In the genomic region with DNA sequence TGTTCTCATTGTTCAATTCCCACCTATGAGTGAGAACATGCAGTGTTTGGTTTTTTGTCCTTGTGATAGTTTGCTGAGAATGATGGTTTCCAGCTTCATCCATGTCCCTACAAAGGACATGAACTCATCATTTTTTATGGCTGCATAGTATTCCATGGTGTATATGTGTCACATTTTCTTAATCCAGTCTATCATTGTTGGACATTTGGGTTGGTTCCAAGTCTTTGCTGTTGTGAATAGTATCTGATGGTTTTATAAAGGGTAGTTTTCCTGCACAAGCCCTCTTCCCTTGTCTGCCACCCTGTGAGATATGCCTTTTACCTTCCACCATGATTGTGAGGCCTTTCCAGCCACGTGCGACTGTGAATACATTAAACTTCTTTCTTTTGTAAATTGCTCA, we compare ENCODE assay signal across 7 cellular contexts. TPM values are rescaled to one million over a fixed set of nuclear protein-coding genes. Genes with fewer than 3 reads are reported as not detected.
DNase-seq lines count a peak whose midpoint lies in the region; ATAC-seq, FAIRE-seq and TF ChIP-seq lines count a peak whose summit lies in the region.
"Not testable (repeated sequence)": the region's sequence is repeated elsewhere in the genome, so short reads cannot be mapped to it uniquely, and the experiment has no call there.
"Had no signal": no experiment of that assay in that cellular context is flagged by ENCODE, and none has a peak within 500 bp of the region (broad histone marks: within the 10 kb centered on the region; RNA-seq: fewer than 3 reads in every experiment).

No MANE protein-coding gene starts in this region.

- not testable (repeated sequence) for H3K9me3 ChIP-seq in HEK293 (ENCODE audit: control insufficient read depth, insufficient read depth, low read depth, low read length); K562 (replicated peaks; ENCODE audit: control insufficient read depth, insufficient read depth, low read depth, low read length)

- not testable (repeated sequence) for H3K9ac ChIP-seq in K562 (ENCODE audit: insufficient read depth in 1 of 2, low read depth in 2 of 2, low read length in 2 of 2)

- H3K4me3 ChIP-seq in HEK293 (ENCODE audit: low read depth, low read length); K562: not testable (repeated sequence)

- WGBS in K562 (ENCODE audit: insufficient coverage, low coverage, missing lambda C conversion rate), result 96% methylated on average over 2 of the region's 2 CpGs

- not testable (repeated sequence) for H3K27ac ChIP-seq in HEK293 (ENCODE audit: extremely low read depth, low read depth, low read length); K562 (ENCODE audit: extremely low read depth, low read depth, low read length)

- H2AFZ ChIP-seq in K562 (ENCODE audit: low read depth, low read length), result not testable (repeated sequence)

- not testable (repeated sequence) for H3K4me2 ChIP-seq in K562 (ENCODE audit: insufficient read depth, low read length)

- TF ChIP-seq RAD21 in K562 (CRISPR knock-in tag; conservative IDR thresholded peaks at IDR 0.05 in 1 of 2, IDR thresholded peaks at IDR 0.05 in 1 of 2), result not testable (repeated sequence)

- in situ Hi-C loops in K562 (cut with MboI), result not testable (repeated sequence)

- not testable (repeated sequence) for FAIRE-seq in K562 (lab: Jason Lieb, UNC)

- POLR2A ChIA-PET in HEK293 (lab: Yijun Ruan, JAX); K562 (lab: Yijun Ruan, JAX): not testable (repeated sequence)

- H3K4me1 ChIP-seq in HEK293 (ENCODE audit: control insufficient read depth, insufficient read depth, low read length), result not testable (repeated sequence)
- H3K4me1 ChIP-seq in K562 (replicated peaks in 1 of 2; ENCODE audit: control insufficient read depth in 2 of 2, insufficient read depth in 2 of 2, low read length in 2 of 2), result peaks cover 10 to 37% of the 10 kb centered on the region in 2 experiments; a peak in 4 of 5 replicates

- intact Hi-C loops in K562 (cut with micrococcal nuclease), result not testable (repeated sequence)

- not testable (repeated sequence) for BruUV-seq in K562 (replicated peaks; lab: Mats Ljungman, UMichigan)

- not testable (repeated sequence) for H3K79me2 ChIP-seq in K562 (ENCODE audit: control insufficient read depth, insufficient read depth, low read length)

- TF ChIP-seq POLR2A in K562 (conservative IDR thresholded peaks at IDR 0.05), result not testable (repeated sequence)

- not testable (repeated sequence) for H3K36me3 ChIP-seq in HEK293 (ENCODE audit: control insufficient read depth in 2 of 2, insufficient read depth in 1 of 2, low read length in 2 of 2); K562 (ENCODE audit: control insufficient read depth, insufficient read depth, low read length)

- H3K27me3 ChIP-seq in K562 (ENCODE audit: control insufficient read depth in 2 of 2, insufficient read depth in 2 of 2, low read length in 2 of 2), result not testable (repeated sequence)

- not testable (repeated sequence) for TF ChIP-seq EP300 in K562 (IDR thresholded peaks at IDR 0.05; ENCODE audit: low read length)

- CTCF ChIA-PET in HEK293 (lab: Yijun Ruan, JAX); K562 (lab: Yijun Ruan, JAX; ENCODE audit: low intra/inter-chr PET ratio): not testable (repeated sequence)

- TF ChIP-seq CTCF in HEK293 (tag by site-specific recombination; IDR thresholded peaks at IDR 0.05); K562 (IDR thresholded peaks at IDR 0.05 in 2 of 3, conservative IDR thresholded peaks at IDR 0.05 in 1 of 3; ENCODE audit: insufficient read depth in 2 of 3, low read depth in 1 of 3, low read length in 3 of 3): not testable (repeated sequence)

- not testable (repeated sequence) for H4K20me1 ChIP-seq in K562 (replicated peaks; ENCODE audit: control insufficient read depth, insufficient read depth, low read length)

- H3K9me1 ChIP-seq in K562 (ENCODE audit: control insufficient read depth, insufficient read depth, low read length), result not testable (repeated sequence)

- not testable (repeated sequence) for DNase-seq in K562 (ENCODE audit: extremely low read depth in 1 of 4, low spot score in 3 of 4)

- ATAC-seq in K562, result not testable (repeated sequence)

TF ChIP-seq in HEK293, 187 proteins besides CTCF, POLR2A, EP300 and RAD21:
- TF ChIP-seq ZNF146 (tag by site-specific recombination; IDR thresholded peaks at IDR 0.05), result peak; percentile 85
- TF ChIP-seq, protein P1, sequence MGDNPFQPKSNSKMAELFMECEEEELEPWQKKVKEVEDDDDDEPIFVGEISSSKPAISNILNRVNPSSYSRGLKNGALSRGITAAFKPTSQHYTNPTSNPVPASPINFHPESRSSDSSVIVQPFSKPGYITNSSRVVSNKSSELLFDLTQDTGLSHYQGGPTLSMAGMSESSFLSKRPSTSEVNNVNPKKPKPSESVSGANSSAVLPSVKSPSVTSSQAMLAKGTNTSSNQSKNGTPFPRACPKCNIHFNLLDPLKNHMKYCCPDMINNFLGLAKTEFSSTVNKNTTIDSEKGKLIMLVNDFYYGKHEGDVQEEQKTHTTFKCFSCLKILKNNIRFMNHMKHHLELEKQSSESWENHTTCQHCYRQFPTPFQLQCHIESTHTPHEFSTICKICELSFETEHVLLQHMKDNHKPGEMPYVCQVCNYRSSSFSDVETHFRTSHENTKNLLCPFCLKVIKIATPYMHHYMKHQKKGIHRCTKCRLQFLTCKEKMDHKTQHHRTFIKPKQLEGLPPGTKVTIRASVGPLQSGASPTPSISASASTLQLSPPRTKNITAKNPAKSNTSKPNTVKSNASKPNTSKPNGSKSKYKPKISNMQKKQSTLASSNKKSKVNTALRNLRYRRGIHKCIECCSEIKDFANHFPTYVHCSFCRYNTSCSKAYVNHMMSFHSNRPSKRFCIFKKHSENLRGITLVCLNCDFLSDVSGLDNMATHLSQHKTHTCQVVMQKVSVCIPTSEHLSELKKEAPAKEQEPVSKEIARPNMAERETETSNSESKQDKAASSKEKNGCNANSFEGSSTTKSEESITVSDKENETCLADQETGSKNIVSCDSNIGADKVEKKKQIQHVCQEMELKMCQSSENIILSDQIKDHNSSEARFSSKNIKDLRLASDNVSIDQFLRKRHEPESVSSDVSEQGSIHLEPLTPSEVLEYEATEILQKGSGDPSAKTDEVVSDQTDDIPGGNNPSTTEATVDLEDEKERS (tag by site-specific recombination; IDR thresholded peaks at IDR 0.05), result 0 out of 2 replicates have a peak, but pooled peaks have one; percentile 14
- TF ChIP-seq, protein P2, sequence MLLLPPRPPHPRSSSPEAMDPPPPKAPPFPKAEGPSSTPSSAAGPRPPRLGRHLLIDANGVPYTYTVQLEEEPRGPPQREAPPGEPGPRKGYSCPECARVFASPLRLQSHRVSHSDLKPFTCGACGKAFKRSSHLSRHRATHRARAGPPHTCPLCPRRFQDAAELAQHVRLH (tag by site-specific recombination; IDR thresholded peaks at IDR 0.05), result 0 out of 2 replicates have a peak, but pooled peaks have one; percentile 39

TF ChIP-seq in K562, 482 proteins besides CTCF, POLR2A, EP300 and RAD21:
- TF ChIP-seq PHF20 (IDR thresholded peaks at IDR 0.05; ENCODE audit: partially characterized antibody) (peak; percentile 37), SMARCA5 (IDR thresholded peaks at IDR 0.05) (0 out of 2 replicates have a peak, but pooled peaks have one; percentile 34), KDM1A (IDR thresholded peaks at IDR 0.05) (peak; percentile 29 to 63; a peak in 2 of 4 replicates), BCOR (IDR thresholded peaks at IDR 0.05) (peak; percentile 83), ZNF146 (CRISPR knock-in tag; IDR thresholded peaks at IDR 0.05; ENCODE audit: unreplicated experiment) (peak; percentile 61)

RNA-seq across cellular contexts. Expression of gene ST8SIA6, which starts 17.8 kb away (rescaled TPM):
- 2.7 and 7.6 TPM in 2 replicates for total RNA-seq in K562 (2011; cell fraction: chromatin; rRNA removed; ENCODE audit: low replicate concordance)
- total RNA-seq in K562 (2011; cell fraction: nucleolus; rRNA removed), result 2.2 and 3.4 TPM in 2 replicates
- 5.1 and 5.6 TPM in 2 replicates for total RNA-seq in K562 (2011; cell fraction: nucleoplasm; rRNA removed)
- total RNA-seq in K562 (2014; rRNA removed) (3.9 and 5.1 TPM in 2 replicates), K562 (2014; rRNA removed; fragmentation: Illumina TruSeq; extraction: Trizol) (6.4 and 7.2 TPM in 2 replicates), K562 (2015; rRNA removed; fragmentation: Illumina TruSeq; extraction: Trizol) (4.8 and 6.7 TPM in 2 replicates), K562 (2021) (5.0 and 6.6 TPM in 2 replicates)
- polyA plus RNA-seq in K562 (2011; rRNA removed) (4.4 and 6.6 TPM in 2 replicates), K562 (2014; fragmentation: Illumina TruSeq; extraction: Trizol) (4.1 and 5.2 TPM in 2 replicates), K562 (2014; fragmentation: Nextera tagmentation; extraction: Ambion mirVana) (1 to 10 TPM in 1 of 2 experiments, under 1 TPM in 1; 0.69 to 1.2 TPM), K562 (2014; rRNA removed) (3.2 and 3.3 TPM in 2 replicates)
- polyA plus RNA-seq in K562 (2011; cell fraction: cytosol; rRNA removed), result 1.5 and 1.7 TPM in 2 replicates
- 2.2 and 2.9 TPM in 2 replicates for polyA plus RNA-seq in K562 (2011; cell fraction: nucleus; rRNA removed)
- 2.9 and 5.6 TPM in 2 replicates for polyA plus RNA-seq in K562 (2012)
- polyA minus RNA-seq in K562 (2011; rRNA and poly(A)+ RNA removed), result 7.8 and 11.2 TPM in 2 replicates
- polyA minus RNA-seq in K562 (2011; cell fraction: cytosol; rRNA and poly(A)+ RNA removed), result 2.1 and 7.0 TPM in 2 replicates
- 1.8 and 2.7 TPM in 2 replicates for polyA minus RNA-seq in K562 (2011; cell fraction: nucleus; rRNA and poly(A)+ RNA removed)
- total RNA-seq: A673; B cell; CD8-positive, alpha-beta memory T cell had no signal
- polyA plus RNA-seq: AG04450, BJ had no signal
